In the genomic region with DNA sequence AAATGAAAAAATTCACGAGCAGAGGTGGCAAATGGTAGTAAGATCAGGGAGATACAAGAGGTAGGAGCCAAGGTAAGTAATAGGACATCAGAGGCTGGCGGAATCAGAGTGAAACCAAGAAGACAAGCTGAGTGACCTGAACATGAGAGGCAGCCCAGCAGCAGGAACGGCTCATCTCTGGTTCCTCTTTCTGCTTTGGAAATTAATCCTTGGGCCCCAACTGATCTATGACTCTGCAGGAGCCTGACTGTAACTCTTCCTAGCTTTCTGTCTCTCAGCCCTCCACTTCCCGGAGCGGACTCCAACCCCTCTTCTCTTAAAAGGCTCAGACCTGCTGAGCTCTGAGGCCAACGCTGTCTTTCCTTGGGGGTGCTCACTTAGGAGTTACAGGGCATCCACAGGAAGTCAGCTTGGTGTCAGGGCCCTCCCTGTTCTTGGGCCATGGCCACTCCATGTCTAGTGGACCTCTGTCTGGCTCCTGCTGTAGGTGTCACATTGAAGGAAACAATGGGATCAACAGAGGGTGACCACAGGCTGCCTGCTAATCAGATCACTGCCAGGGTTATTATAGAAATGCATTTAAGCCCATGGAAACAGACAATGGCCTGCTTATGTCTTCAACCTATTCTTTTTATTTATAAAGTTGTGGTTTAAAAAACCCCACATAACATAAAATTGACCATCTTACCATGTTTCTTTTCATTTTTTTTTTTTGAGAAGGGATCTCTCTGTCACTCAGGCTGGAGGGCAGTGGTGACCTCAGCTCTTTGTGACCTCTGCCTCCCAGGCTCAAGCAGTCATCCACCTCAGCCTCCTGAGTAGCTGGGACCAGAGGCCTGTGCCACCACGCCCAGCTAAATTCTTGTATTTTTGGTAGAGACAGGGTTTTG, we compare ENCODE assay signal across 9 cellular contexts. TPM values are rescaled to one million over a fixed set of nuclear protein-coding genes. Genes with fewer than 3 reads are reported as not detected.
A peak's percentile ranks its signal among the peaks of the same experiment; 100 is the strongest.
DNase-seq lines count a peak whose midpoint lies in the region; ATAC-seq and TF ChIP-seq lines count a peak whose summit lies in the region.
"Had no signal": no experiment of that assay in that cellular context is flagged by ENCODE, and none has a peak within 500 bp of the region (broad histone marks: within the 10 kb centered on the region; RNA-seq: fewer than 3 reads in every experiment).

No MANE protein-coding gene starts in this region.

- TF ChIP-seq CTCF in dorsolateral prefrontal cortex (IDR thresholded peaks at IDR 0.05 in 54 of 56, conservative IDR thresholded peaks at IDR 0.05 in 2 of 56; ENCODE audit: low read depth in 1 of 56, partially characterized antibody in 56 of 56): no peak
- no peak for TF ChIP-seq CTCF in chondrocyte (IDR thresholded peaks at IDR 0.05)

- peak; percentile 33 for ATAC-seq in GM18520 (IDR thresholded peaks at IDR 0.05; ENCODE audit: unreplicated experiment)
- ATAC-seq in GM21447 (IDR thresholded peaks at IDR 0.05; ENCODE audit: unreplicated experiment): peak; percentile 64
- ATAC-seq in HG03354 (IDR thresholded peaks at IDR 0.05; ENCODE audit: poor library complexity, severe bottlenecking, unreplicated experiment): peak; percentile 53

- H3K27me3 ChIP-seq in dorsolateral prefrontal cortex: no peaks in the 10 kb centered on the region

- no peaks in the 10 kb centered on the region for H3K36me3 Mint-ChIP-seq in dendritic cell treated with granulocyte-macrophage colony-stimulating factor and Interleukin-4, amounts not matched to agents 40 ng/mL and 50 ng/mL, for 4 days (ENCODE audit: low read depth)
- no peaks in the 10 kb centered on the region for H3K36me3 Mint-ChIP-seq in chondrocyte (ENCODE audit: low read depth)

- no peaks in the 10 kb centered on the region for H3K27me3 Mint-ChIP-seq in dendritic cell treated with granulocyte-macrophage colony-stimulating factor and Interleukin-4, amounts not matched to agents 40 ng/mL and 50 ng/mL, for 4 days
- H3K27me3 Mint-ChIP-seq in chondrocyte (ENCODE audit: low read depth): no peaks in the 10 kb centered on the region

- H3K27ac Mint-ChIP-seq in dendritic cell treated with granulocyte-macrophage colony-stimulating factor and Interleukin-4, amounts not matched to agents 40 ng/mL and 50 ng/mL, for 4 days: peak overlapping the region; percentile 48
- H3K27ac Mint-ChIP-seq in chondrocyte (ENCODE audit: unreplicated experiment): no peak overlapping the region

- intact Hi-C loops in dendritic cell treated with granulocyte-macrophage colony-stimulating factor and Interleukin-4, amounts not matched to agents 40 ng/mL and 50 ng/mL, for 4 days (cut with micrococcal nuclease): no loop called here
- intact Hi-C loops in dorsolateral prefrontal cortex (cut with DNase I): no loop called here

- no peaks in the 10 kb centered on the region for H3K9me3 Mint-ChIP-seq in dendritic cell treated with granulocyte-macrophage colony-stimulating factor and Interleukin-4, amounts not matched to agents 40 ng/mL and 50 ng/mL, for 4 days
- no peaks in the 10 kb centered on the region for H3K9me3 Mint-ChIP-seq in chondrocyte (ENCODE audit: low read depth)

- DNase-seq in dorsolateral prefrontal cortex (no peak), NCI-H1930 (lab: John Stamatoyannopoulos, UW) (no peak), chondrocyte (ENCODE audit: low spot score) (no peak)
- DNase-seq in stimulated activated CD8-positive, alpha-beta memory T cell treated with anti-CD3 and anti-CD28 coated beads, Interleukin-4, amount 100 ng/mL, for 48 hours: no peak
- DNase-seq: DND-41 had no signal

- H3K4me3 Mint-ChIP-seq in dendritic cell treated with granulocyte-macrophage colony-stimulating factor and Interleukin-4, amounts not matched to agents 40 ng/mL and 50 ng/mL, for 4 days: no peak overlapping the region
- no peak overlapping the region for H3K4me3 Mint-ChIP-seq in chondrocyte (ENCODE audit: unreplicated experiment)

- H3K27ac ChIP-seq in dorsolateral prefrontal cortex: no peak overlapping the region

- no peak overlapping the region for H3K4me3 ChIP-seq in dorsolateral prefrontal cortex

- peaks cover 31% of the 10 kb centered on the region for H3K4me1 Mint-ChIP-seq in dendritic cell treated with granulocyte-macrophage colony-stimulating factor and Interleukin-4, amounts not matched to agents 40 ng/mL and 50 ng/mL, for 4 days (ENCODE audit: low read depth)
- H3K4me1 Mint-ChIP-seq in chondrocyte (ENCODE audit: low read depth): peaks cover 3% of the 10 kb centered on the region

RNA-seq across cellular contexts. Expression of gene SHB, which starts 22.5 kb away (rescaled TPM):
- total RNA-seq in dorsolateral prefrontal cortex: 10 to 100 TPM in 104 of 120 experiments, 1 to 10 TPM in 16; 6.0 to 49.5 (median 17.2) TPM
- 19.6 to 25.1 TPM (median 23.8 TPM) in 3 replicates for total RNA-seq in chondrocyte
